In the genomic region with DNA sequence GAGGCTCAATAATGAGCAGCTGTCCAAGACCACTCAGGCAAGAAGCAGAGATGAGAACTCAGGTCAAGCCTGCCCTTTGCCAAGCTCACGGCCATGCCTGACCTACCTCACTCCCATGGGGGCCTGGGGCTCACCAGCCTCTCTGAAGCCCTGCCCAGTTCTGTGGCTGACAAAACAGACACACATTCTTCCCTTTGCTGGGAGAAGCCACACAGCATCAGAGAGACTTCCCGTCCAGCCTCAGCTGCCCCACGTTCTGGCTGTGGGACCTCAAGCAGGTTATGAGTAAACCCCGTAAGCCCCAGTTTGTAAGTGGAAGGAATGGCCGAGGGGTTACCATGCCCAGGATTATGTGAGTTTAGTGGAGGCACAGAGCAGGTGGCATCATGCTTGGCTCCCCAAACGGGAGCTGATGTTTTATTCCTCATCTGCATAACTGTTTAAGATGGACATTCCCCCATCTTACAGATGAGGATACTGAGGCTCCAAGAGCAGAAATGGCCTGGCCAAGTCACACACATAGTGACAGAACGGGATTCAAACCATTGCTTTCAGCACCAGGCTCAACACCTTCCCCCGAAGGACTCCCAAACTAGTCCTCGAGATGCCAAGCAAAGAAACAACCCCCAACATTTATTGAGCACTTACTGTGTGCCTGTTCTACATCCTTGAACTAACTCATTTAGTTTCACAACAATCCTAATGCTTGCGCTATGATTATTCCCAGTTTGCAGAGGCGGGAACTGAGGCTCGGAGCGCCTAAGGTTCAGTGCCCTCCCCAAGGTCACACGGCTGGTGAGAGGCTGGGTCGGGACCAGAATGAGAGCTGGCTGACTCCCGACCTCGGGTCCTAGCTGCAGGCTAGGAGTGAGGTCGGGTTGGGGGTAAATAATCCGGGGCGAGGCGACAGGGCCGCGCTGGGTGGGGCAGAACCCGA, we compare ENCODE assay signal across 28 cellular contexts. TPM values are rescaled to one million over a fixed set of nuclear protein-coding genes. Genes with fewer than 3 reads are reported as not detected.
DNase-seq lines count a peak whose midpoint lies in the region; ATAC-seq, FAIRE-seq and TF ChIP-seq lines count a peak whose summit lies in the region.
"Had no signal": no experiment of that assay in that cellular context is flagged by ENCODE, and none has a peak within 500 bp of the region (broad histone marks: within the 10 kb centered on the region; RNA-seq: fewer than 3 reads in every experiment).

No MANE protein-coding gene starts in this region.

- FAIRE-seq in kidney (lab: Jason Lieb, UNC): no peak
- FAIRE-seq: bronchial epithelial cell, colon, urothelium cell line had no signal

- POLR2A ChIA-PET in SK-N-SH (lab: Yijun Ruan, JAX): no interaction called here

- 94% methylated on average over 14 of the region's 24 CpGs for WGBS in SK-N-SH (ENCODE audit: low lambda C conversion rate)

- no peaks in the 10 kb centered on the region for H3K79me2 ChIP-seq in SK-N-SH (ENCODE audit: insufficient read depth)

- peaks cover 19 to 49% of the 10 kb centered on the region in 2 donors for H3K4me1 Mint-ChIP-seq in stimulated activated naive B cell treated with anti-CD40 and anti-IgM and Interleukin-4, amounts not matched to agents 10 μg/mL and 1 μg/mL and 100 μg/mL, for 72 hours

- H4K20me1 ChIP-seq in SK-N-SH (ENCODE audit: insufficient read depth): no peaks in the 10 kb centered on the region

- H3F3A ChIP-seq in SK-N-SH (replicated peaks; ENCODE audit: insufficient read depth): peaks cover 39% of the 10 kb centered on the region

- H3K9me2 ChIP-seq in SK-N-SH: no peaks in the 10 kb centered on the region

- H2AFZ ChIP-seq in SK-N-SH (ENCODE audit: low read depth): no peak overlapping the region
- H2AFZ ChIP-seq: GM23248 had no signal

- H3K9me3 ChIP-seq in SK-N-SH (no peaks in the 10 kb centered on the region), SK-N-MC (ENCODE audit: low read depth, low read length) (no peaks in the 10 kb centered on the region), kidney (ENCODE audit: control insufficient read depth in 1 of 2, low read length in 2 of 2) (no peaks in the 10 kb centered on the region)
- H3K9me3 ChIP-seq: suprapubic skin had no signal

- H3K27me3 ChIP-seq in SK-N-SH (ENCODE audit: insufficient read depth): no peaks in the 10 kb centered on the region

- intact Hi-C loops in kidney (cut with DNase I): no loop called here

- no peaks in the 10 kb centered on the region for H3K9me3 Mint-ChIP-seq in stimulated activated naive B cell treated with anti-CD40 and anti-IgM and Interleukin-4, amounts not matched to agents 10 μg/mL and 1 μg/mL and 100 μg/mL, for 72 hours
- H3K9me3 Mint-ChIP-seq: activated CD4-positive, alpha-beta memory T cell treated with anti-CD3 and anti-CD28 coated beads for 36 hours; CD4-positive, alpha-beta T cell; HFFc6; mesothelial cell of epicardium; naive B cell; stimulated activated memory B cell treated with anti-CD40 and anti-IgM and Interleukin-4, amounts not matched to agents 10 μg/mL and 1 μg/mL and 100 μg/mL, for 72 hours had no signal

- no peak for DNase-seq in SK-N-SH
- DNase-seq in SK-N-MC (ENCODE audit: low read depth, low spot score): no peak
- peak; percentile 65 for DNase-seq in kidney
- no peak for DNase-seq in stimulated activated naive B cell treated with anti-CD40 and anti-IgM and Interleukin-4, amounts not matched to agents 10 μg/mL and 1 μg/mL and 100 μg/mL, for 72 hours
- DNase-seq in activated CD8-positive, alpha-beta memory T cell treated with anti-CD3 and anti-CD28 coated beads for 24 hours: no peak
- DNase-seq in HK-2 (ENCODE audit: unreplicated experiment): no peak
- no peak for DNase-seq in activated gamma-delta T cell treated with Interleukin-2 at 50 U/mL for 16 hours
- DNase-seq: activated CD4-positive, alpha-beta memory T cell treated with anti-CD3 and anti-CD28 coated beads for 36 hours; activated CD4-positive, alpha-beta T cell treated with anti-CD3 and anti-CD28 coated beads for 1 hour; activated CD8-positive, alpha-beta memory T cell treated with anti-CD3 and anti-CD28 coated beads, Interleukin-2, amount 50 U/mL, for 4 hours; activated naive CD4-positive, alpha-beta T cell treated with anti-CD3 and anti-CD28 coated beads, Interleukin-2, amount 50 U/mL, for 16 hours; anterior cingulate cortex; CD4-positive, alpha-beta T cell; effector CD4-positive, alpha-beta T cell; HFFc6; KG1; MM.1S; NCI-H524 treated with DMSO at 0.1 percent for 48 hours had no signal

- no peak overlapping the region for H3K9ac ChIP-seq in SK-N-SH
- no peak overlapping the region for H3K9ac ChIP-seq in SK-N-MC (ENCODE audit: insufficient read length)
- no peak overlapping the region for H3K9ac ChIP-seq in kidney (ENCODE audit: low read length in 2 of 2)
- H3K9ac ChIP-seq: GM23248 had no signal

- H3K36me3 ChIP-seq in SK-N-SH (replicated peaks in 1 of 2; ENCODE audit: control insufficient read depth in 1 of 2, insufficient read depth in 2 of 2, low read length in 1 of 2) (no peaks in the 10 kb centered on the region), SK-N-MC (ENCODE audit: insufficient read depth, low read length) (no peaks in the 10 kb centered on the region), kidney (ENCODE audit: control insufficient read depth in 1 of 2, insufficient read depth in 2 of 2, low read length in 2 of 2) (no peaks in the 10 kb centered on the region)
- H3K36me3 ChIP-seq: suprapubic skin had no signal

- no peak overlapping the region for H3K27ac Mint-ChIP-seq in stimulated activated naive B cell treated with anti-CD40 and anti-IgM and Interleukin-4, amounts not matched to agents 10 μg/mL and 1 μg/mL and 100 μg/mL, for 72 hours
- H3K27ac Mint-ChIP-seq: activated CD4-positive, alpha-beta memory T cell treated with anti-CD3 and anti-CD28 coated beads for 36 hours; CD4-positive, alpha-beta T cell; HFFc6; stimulated activated memory B cell treated with anti-CD40 and anti-IgM and Interleukin-4, amounts not matched to agents 10 μg/mL and 1 μg/mL and 100 μg/mL, for 72 hours had no signal

- CTCF ChIA-PET in SK-N-SH (lab: Yijun Ruan, JAX): interaction anchor here (0.7 to 34.2 kb wide), 6 partner anchors 10 to 107 kb away, joined by 3 to 1422 read pairs (median 33); a partner anchor contains a TSS

- H3K27ac ChIP-seq in SK-N-SH (ENCODE audit: low read depth in 2 of 2, low read length in 1 of 2): no peak overlapping the region
- H3K27ac ChIP-seq in SK-N-MC: no peak overlapping the region
- H3K27ac ChIP-seq in kidney (ENCODE audit: low read depth in 2 of 2, low read length in 2 of 2): no peak overlapping the region
- H3K27ac ChIP-seq: 22Rv1, GM23248, suprapubic skin had no signal

- TF ChIP-seq RAD21 in SK-N-SH (IDR thresholded peaks at IDR 0.05; ENCODE audit: low read length): no peak

- ATAC-seq in SK-N-SH treated with all-trans-retinoic acid at 6 μM for 48 hours: no peak
- ATAC-seq in stimulated activated naive B cell treated with anti-CD40 and anti-IgM and Interleukin-4, amounts not matched to agents 10 μg/mL and 1 μg/mL and 100 μg/mL, for 72 hours (replicated peaks): peak; percentile 26 to 28

- no peaks in the 10 kb centered on the region for H3K36me3 Mint-ChIP-seq in stimulated activated naive B cell treated with anti-CD40 and anti-IgM and Interleukin-4, amounts not matched to agents 10 μg/mL and 1 μg/mL and 100 μg/mL, for 72 hours
- H3K36me3 Mint-ChIP-seq: activated CD4-positive, alpha-beta memory T cell treated with anti-CD3 and anti-CD28 coated beads for 36 hours; mesothelial cell of epicardium; naive B cell; stimulated activated memory B cell treated with anti-CD40 and anti-IgM and Interleukin-4, amounts not matched to agents 10 μg/mL and 1 μg/mL and 100 μg/mL, for 72 hours had no signal

- H3K4me2 ChIP-seq in SK-N-SH: no peak overlapping the region

- H3K27me3 Mint-ChIP-seq in stimulated activated naive B cell treated with anti-CD40 and anti-IgM and Interleukin-4, amounts not matched to agents 10 μg/mL and 1 μg/mL and 100 μg/mL, for 72 hours: peaks cover 67 to 72% of the 10 kb centered on the region in 2 donors

- no peak for TF ChIP-seq CTCF in SK-N-SH (IDR thresholded peaks at IDR 0.05)
- no peak for TF ChIP-seq CTCF in kidney (IDR thresholded peaks at IDR 0.05; ENCODE audit: borderline replicate concordance, extremely low read depth, insufficient read depth)

- H3K4me3 Mint-ChIP-seq in stimulated activated naive B cell treated with anti-CD40 and anti-IgM and Interleukin-4, amounts not matched to agents 10 μg/mL and 1 μg/mL and 100 μg/mL, for 72 hours: no peak overlapping the region
- H3K4me3 Mint-ChIP-seq: activated CD4-positive, alpha-beta memory T cell treated with anti-CD3 and anti-CD28 coated beads for 36 hours; CD4-positive, alpha-beta T cell; mesothelial cell of epicardium; stimulated activated memory B cell treated with anti-CD40 and anti-IgM and Interleukin-4, amounts not matched to agents 10 μg/mL and 1 μg/mL and 100 μg/mL, for 72 hours had no signal

- H3K4me3 ChIP-seq in SK-N-SH (ENCODE audit: low read depth in 2 of 2, low read length in 1 of 2): no peak overlapping the region
- peak overlapping the region; percentile 15; the same call in 1 of the 2 replicates for H3K4me3 ChIP-seq in SK-N-MC
- H3K4me3 ChIP-seq in kidney (ENCODE audit: low read length in 2 of 2): no peak overlapping the region
- H3K4me3 ChIP-seq: GM23248, suprapubic skin had no signal

- no peak for TF ChIP-seq EP300 in SK-N-SH (IDR thresholded peaks at IDR 0.05; ENCODE audit: borderline replicate concordance in 1 of 2, low read depth in 1 of 2, low read length in 1 of 2)

- H3K4me1 ChIP-seq in SK-N-SH (ENCODE audit: control insufficient read depth in 1 of 2, insufficient read depth in 2 of 2, low read depth in 1 of 2, low read length in 1 of 2) (peaks cover 27 to 43% of the 10 kb centered on the region in 2 experiments), kidney (ENCODE audit: control insufficient read depth in 1 of 2, insufficient read depth in 1 of 2, low read depth in 1 of 2, low read length in 2 of 2) (peaks cover 0 to 3% of the 10 kb centered on the region in 2 donors)

TF ChIP-seq in SK-N-SH treated with all-trans-retinoic acid at 6 μM for 48 hours, 23 proteins besides CTCF, POLR2A, EP300 and RAD21 (continues in another document):
- peak; percentile 82 for TF ChIP-seq ZFP3 (CRISPR knock-in tag; IDR thresholded peaks at IDR 0.05)

TF ChIP-seq in SK-N-SH, 30 proteins besides CTCF, POLR2A, EP300 and RAD21 (continues in another document):
- TF ChIP-seq POLR2AphosphoS5 (IDR thresholded peaks at IDR 0.05; ENCODE audit: low read depth, low read length) (no peak), RXRA (IDR thresholded peaks at IDR 0.05; ENCODE audit: borderline replicate concordance, low read depth) (no peak)

RNA-seq across cellular contexts. Expression of a gene that starts 49.1 kb away (rescaled TPM):
- 1.0 and 1.1 TPM in 2 replicates for polyA plus RNA-seq in SK-N-SH (2012; rRNA removed)
- polyA plus RNA-seq in SK-N-SH (2012; cell fraction: cytosol; rRNA removed): 0.85 and 0.89 TPM in 2 replicates
- 0.30 and 0.38 TPM in 2 replicates for polyA plus RNA-seq in SK-N-SH (2012; cell fraction: nucleus; rRNA removed)
- total RNA-seq in kidney: 108 TPM
- polyA plus RNA-seq in kidney (ENCODE audit: insufficient read depth, low read depth, low replicate concordance): 23.5 TPM
- total RNA-seq: GM23248, mesothelial cell of epicardium had no signal

Comparison
In these comparisons a context has a peak if more than half of its experiments do, and no peak if none do; other contexts are left out.
1. RNA of a gene that starts 49.1 kb away (polyA plus RNA-seq): 23.5 TPM in kidney (single experiment); 0.30 to 1.1 TPM in SK-N-SH; every median in the first group is over 10 times any median in the second.